20 cellular contexts compared by ENCODE assay signal in genomic region chr7:5198741-5199140, GRCh38. TPM values are rescaled to one million over a fixed set of nuclear protein-coding genes. Genes with fewer than 3 reads are reported as not detected.
DNase-seq lines count a peak whose midpoint lies in the region; ATAC-seq, FAIRE-seq and TF ChIP-seq lines count a peak whose summit lies in the region.
"Had no signal": no experiment of that assay in that cellular context is flagged by ENCODE, and none has a peak within 500 bp of the region (broad histone marks: within the 10 kb centered on the region; RNA-seq: fewer than 3 reads in every experiment).

No MANE protein-coding gene starts in this region.

- H3K9me3 ChIP-seq in Caco-2 (no peaks in the 10 kb centered on the region), H1 (ENCODE audit: insufficient read depth in 2 of 2, low read depth in 1 of 2, low read length in 1 of 2) (no peaks in the 10 kb centered on the region)
- H3K9me3 ChIP-seq: BLaER1 had no signal

- H2AK5ac ChIP-seq in H1 (ENCODE audit: low read depth, low read length), result no peak overlapping the region

- no peak overlapping the region for H2AFZ ChIP-seq in H1 (ENCODE audit: low read length)

- peak overlapping the region; percentile 17 for H3K27ac Mint-ChIP-seq in Caco-2 (ENCODE audit: unreplicated experiment)

- H4K5ac ChIP-seq in H1 (ENCODE audit: insufficient read length, low read depth, low read length), result no peak overlapping the region

- H2BK120ac ChIP-seq in H1 (replicated peaks; ENCODE audit: low read depth, low read length), result no peak overlapping the region

- peaks cover 7% of the 10 kb centered on the region for H3K79me1 ChIP-seq in H1 (ENCODE audit: low read depth, low read length)

- no peak overlapping the region for H3K4ac ChIP-seq in H1 (replicated peaks; ENCODE audit: insufficient read length, low read depth, low read length)

- peaks cover 8% of the 10 kb centered on the region; the same call in 1 of the 2 replicates for H3K4me1 ChIP-seq in Caco-2
- H3K4me1 ChIP-seq in H1 (replicated peaks in 1 of 4; ENCODE audit: control insufficient read depth in 3 of 4, insufficient read depth in 4 of 4, low read length in 3 of 4), result no peaks in the 10 kb centered on the region

- TF ChIP-seq EP300 in H1 (IDR thresholded peaks at IDR 0.05; ENCODE audit: borderline replicate concordance in 1 of 2, low read depth in 2 of 2, low read length in 2 of 2), result no peak

- H3K36me3 ChIP-seq in Caco-2 (ENCODE audit: control insufficient read depth, insufficient read depth, low read length) (no peaks in the 10 kb centered on the region; the same call in 1 of the 2 replicates), H1 (ENCODE audit: control insufficient read depth in 2 of 4, insufficient read depth in 4 of 4, low read length in 3 of 4) (peaks cover 0 to 17% (median 2%) of the 10 kb centered on the region in 4 experiments; a peak in 5 of 8 replicates)

- no peak overlapping the region for H3K4me2 ChIP-seq in H1 (ENCODE audit: insufficient read depth in 1 of 2, low read depth in 2 of 2, low read length in 2 of 2)
- H3K4me2 ChIP-seq: BLaER1 had no signal

- H4K91ac ChIP-seq in H1 (replicated peaks; ENCODE audit: insufficient read length, low read length), result no peak overlapping the region

- H3K27me3 ChIP-seq in Caco-2 (replicated peaks; ENCODE audit: control insufficient read depth, insufficient read depth, low read length) (no peaks in the 10 kb centered on the region), H1 (replicated peaks in 1 of 4; ENCODE audit: control insufficient read depth in 3 of 4, extremely low read depth in 1 of 4, insufficient read depth in 3 of 4, low read length in 3 of 4) (no peaks in the 10 kb centered on the region)
- H3K27me3 ChIP-seq: BLaER1 had no signal

- ATAC-seq in Right ventricle myocardium superior (ENCODE audit: poor library complexity) (peak; percentile 30), Right ventricle myocardium inferior (no peak), HG02885 (IDR thresholded peaks at IDR 0.05; ENCODE audit: poor library complexity, unreplicated experiment) (no peak), GM21528 (IDR thresholded peaks at IDR 0.05; ENCODE audit: low FRiP score, unreplicated experiment) (no peak)

- H3K18ac ChIP-seq in H1 (ENCODE audit: extremely low read depth, low read length), result no peak overlapping the region

- POLR2A ChIA-PET in Caco-2 (lab: Charles Lee), result no interaction called here
- POLR2A ChIA-PET in H1 (lab: Charles Lee; ENCODE audit: partially characterized antibody), result interaction anchor here (1.0 kb wide), 1 partner anchor 9 kb away, joined by 3 read pairs; no protein-coding TSS in a partner anchor

- intact Hi-C loops in Right ventricle myocardium superior (cut with DNase I) (no loop called here), Right ventricle myocardium inferior (cut with DNase I) (no loop called here), Caco-2 (cut with micrococcal nuclease; ENCODE audit: unreplicated experiment) (no loop called here)

- no peak overlapping the region for H3K27ac ChIP-seq in H1 (ENCODE audit: low read depth, low read length)
- H3K27ac ChIP-seq: 22Rv1, BLaER1 had no signal

- no peaks in the 10 kb centered on the region for H3K9me3 Mint-ChIP-seq in Caco-2 (ENCODE audit: unreplicated experiment)
- H3K9me3 Mint-ChIP-seq: CD14-positive monocyte; CD8-positive, alpha-beta memory T cell; H9 had no signal

- H3K4me1 Mint-ChIP-seq in Caco-2 (ENCODE audit: low read depth, unreplicated experiment), result no peaks in the 10 kb centered on the region
- H3K4me1 Mint-ChIP-seq: CD14-positive monocyte, H9 had no signal

- H2BK15ac ChIP-seq in H1 (ENCODE audit: low read length), result no peak overlapping the region

- H2BK20ac ChIP-seq in H1 (ENCODE audit: low read length), result no peak overlapping the region

- H4K8ac ChIP-seq in H1 (ENCODE audit: extremely low read depth, insufficient read depth, low read length), result no peak overlapping the region

- peaks cover 50% of the 10 kb centered on the region for H3K36me3 Mint-ChIP-seq in Caco-2 (ENCODE audit: insufficient read depth, unreplicated experiment)

- H3K23ac ChIP-seq in H1 (ENCODE audit: insufficient read length), result no peak overlapping the region

- WGBS in H1 (ENCODE audit: extremely low coverage in 1 of 2, insufficient coverage in 1 of 2, insufficient read length in 1 of 2, insufficient replicate concordance in 2 of 2, low coverage in 1 of 2, low lambda C conversion rate in 2 of 2, missing lambda C conversion rate in 1 of 2), 2 experiments, result 91% methylated on average over 3 of the region's 3 CpGs; no CpG with 5 or more reads in 1 of the 2 experiments

- DNase-seq in Right ventricle myocardium superior (no peak), Right ventricle myocardium inferior (ENCODE audit: missing footprints) (no peak), Caco-2 (no peak), H1 (ENCODE audit: low read depth in 1 of 2, low spot score in 2 of 2) (no peak), ureter (ENCODE audit: low spot score) (no peak)
- DNase-seq: CD8-positive, alpha-beta memory T cell; COR-L47; GOT3; H9; Karpas-422; KBM-7 had no signal

- no peak overlapping the region for H2BK5ac ChIP-seq in H1 (ENCODE audit: low read depth, low read length)

- H3K4me3 Mint-ChIP-seq in Caco-2 (ENCODE audit: unreplicated experiment), result no peak overlapping the region
- H3K4me3 Mint-ChIP-seq: CD14-positive monocyte; CD8-positive, alpha-beta memory T cell; H9 had no signal

- H4K20me1 ChIP-seq in H1 (replicated peaks in 1 of 2; ENCODE audit: control insufficient read depth in 1 of 2, insufficient read depth in 2 of 2, low read length in 2 of 2), result peaks cover 1 to 6% of the 10 kb centered on the region in 2 experiments

- H3K4me3 ChIP-seq in Caco-2 (ENCODE audit: low read depth, low read length) (no peak overlapping the region), H1 (ENCODE audit: extremely low read depth in 1 of 4, insufficient read depth in 2 of 4, low read depth in 3 of 4, low read length in 4 of 4) (no peak overlapping the region)
- H3K4me3 ChIP-seq: BLaER1 had no signal

- H3K27me3 Mint-ChIP-seq in Caco-2 (ENCODE audit: insufficient read depth, unreplicated experiment), result no peaks in the 10 kb centered on the region
- H3K27me3 Mint-ChIP-seq: CD8-positive, alpha-beta memory T cell had no signal

- TF ChIP-seq RAD21 in H1 (IDR thresholded peaks at IDR 0.05 in 1 of 2, conservative IDR thresholded peaks at IDR 0.05 in 1 of 2; ENCODE audit: low read depth in 2 of 2, low read length in 2 of 2), result no peak

- BruUV-seq in Caco-2 (replicated peaks; lab: Mats Ljungman, UMichigan), result no TSS peak

- CTCF ChIA-PET in Caco-2 (lab: Charles Lee), result no interaction called here
- CTCF ChIA-PET in H1 (lab: Charles Lee; ENCODE audit: partially characterized antibody), result interaction anchor here (1.0 kb wide), 1 partner anchor 21 kb away, joined by 3 read pairs; no protein-coding TSS in a partner anchor

- H3K14ac ChIP-seq in H1 (ENCODE audit: insufficient read length), result no peak overlapping the region

- peaks cover 0 to 36% of the 10 kb centered on the region in 2 experiments; a peak in 2 of 4 replicates for H3K79me2 ChIP-seq in H1 (ENCODE audit: control insufficient read depth in 1 of 2, insufficient read depth in 2 of 2, low read length in 2 of 2)

- no peaks in the 10 kb centered on the region for H3K23me2 ChIP-seq in H1 (ENCODE audit: low read depth, low read length)

- TF ChIP-seq CTCF in Caco-2 (IDR thresholded peaks at IDR 0.05; ENCODE audit: insufficient read depth in 1 of 2, low read depth in 1 of 2, low read length in 1 of 2, severe bottlenecking in 1 of 2, unreplicated experiment in 1 of 2) (no peak), H1 (IDR thresholded peaks at IDR 0.05; ENCODE audit: control extremely low read depth in 1 of 3, insufficient read depth in 1 of 3, low read depth in 1 of 3, low read length in 3 of 3) (no peak)

- no peak for TF ChIP-seq POLR2A in H1 (IDR thresholded peaks at IDR 0.05; ENCODE audit: control extremely low read depth in 1 of 2, low read depth in 2 of 2, low read length in 2 of 2)

- no peak for FAIRE-seq in H1 (lab: Jason Lieb, UNC)
- FAIRE-seq: D721Med, G401.6, GM12892, GM18507 had no signal

- no peak overlapping the region for H3K56ac ChIP-seq in H1 (replicated peaks; ENCODE audit: insufficient read length, low read depth, low read length)

- H2BK12ac ChIP-seq in H1 (ENCODE audit: low read depth, low read length), result no peak overlapping the region

- H3K9ac ChIP-seq in H1 (replicated peaks in 1 of 4; ENCODE audit: extremely low read depth in 1 of 4, low read depth in 3 of 4, low read length in 3 of 4), result no peak overlapping the region
- H3K9ac ChIP-seq: BLaER1 had no signal

TF ChIP-seq in H1, 55 proteins besides CTCF, POLR2A, EP300 and RAD21:
- TF ChIP-seq CREB1 (IDR thresholded peaks at IDR 0.05) (no peak), TEAD4 (IDR thresholded peaks at IDR 0.05; ENCODE audit: low read depth, low read length) (no peak), CHD1 (IDR thresholded peaks at IDR 0.05; ENCODE audit: low read depth, low read length) (no peak), SAP30 (IDR thresholded peaks at IDR 0.05; ENCODE audit: insufficient read depth, insufficient replicate concordance, low read length) (no peak), ZNF274 (IDR thresholded peaks at IDR 0.05; ENCODE audit: borderline replicate concordance, extremely low read depth, low read length) (no peak), MAFK (IDR thresholded peaks at IDR 0.05; ENCODE audit: low read depth, low read length) (peak; percentile 87), SRF (IDR thresholded peaks at IDR 0.05; ENCODE audit: low read depth, low read length) (no peak)

RNA-seq across cellular contexts. Expression of gene WIPI2, which starts 8.7 kb away (rescaled TPM):
- 50.4 TPM for total RNA-seq in Right ventricle myocardium superior
- 49.3 TPM for total RNA-seq in Right ventricle myocardium inferior
- 70.3 and 81.6 TPM in 2 replicates for total RNA-seq in Caco-2 (2022)
- total RNA-seq in H1 (2021; fragmentation: NEBNext Ultra II Directional; extraction: Animal tissue kit (Norgen Biotek cat#: 25700)), result 74.4 and 75.4 TPM in 2 replicates
- 52.2 and 53.5 TPM in 2 replicates for polyA plus RNA-seq in H1 (2011; rRNA removed)
- polyA plus RNA-seq in H1 (2011; cell fraction: cytosol; rRNA removed), result 67.7 TPM
- 61.8 TPM for polyA plus RNA-seq in H1 (2011; cell fraction: nucleus; rRNA removed)
- polyA plus RNA-seq in H1 (2012, experiment 1 of 2), result 46.4 to 63.1 TPM (median 53.1 TPM) in 4 replicates
- polyA plus RNA-seq in H1 (2012, experiment 2 of 2), result 41.2 TPM
- 73.4 TPM for polyA plus RNA-seq in H1 (2013, experiment 1 of 2)
- 71.8 TPM for polyA plus RNA-seq in H1 (2013, experiment 2 of 2)
- 118 and 148 TPM in 2 replicates for polyA minus RNA-seq in H1 (2011; rRNA and poly(A)+ RNA removed)
- 49.2 TPM for polyA minus RNA-seq in H1 (2011; cell fraction: cytosol; rRNA and poly(A)+ RNA removed)
- polyA minus RNA-seq in H1 (2011; cell fraction: nucleus; rRNA and poly(A)+ RNA removed), result 33.1 TPM
- 47.5 TPM for total RNA-seq in ureter
